Comparison of ENCODE assay signal across 9 cellular contexts in genomic region chr1:32249831-32250525, GRCh38. TPM values are rescaled to one million over a fixed set of nuclear protein-coding genes. Genes with fewer than 3 reads are reported as not detected.
A peak's percentile ranks its signal among the peaks of the same experiment; 100 is the strongest.
DNase-seq lines count a peak whose midpoint lies in the region; ATAC-seq, FAIRE-seq and TF ChIP-seq lines count a peak whose summit lies in the region.
"Had no signal": no experiment of that assay in that cellular context is flagged by ENCODE, and none has a peak within 500 bp of the region (broad histone marks: within the 10 kb centered on the region; RNA-seq: fewer than 3 reads in every experiment).

No MANE protein-coding gene starts in this region.

- no peaks in the 10 kb centered on the region for H3K36me3 ChIP-seq in astrocyte (ENCODE audit: insufficient read depth, low read length)
- H3K36me3 ChIP-seq in muscle layer of duodenum (ENCODE audit: control insufficient read depth in 1 of 2, insufficient read depth in 2 of 2, low read length in 2 of 2), result no peaks in the 10 kb centered on the region
- no peaks in the 10 kb centered on the region for H3K36me3 ChIP-seq in thyroid gland

- peak overlapping the region; percentile 66 for H3K27ac Mint-ChIP-seq in astrocyte (ENCODE audit: unreplicated experiment)

- intact Hi-C loops in thyroid gland (cut with DNase I), result no loop called here

- H3K4me1 ChIP-seq in astrocyte (ENCODE audit: insufficient read depth, low read length), result peaks cover 23% of the 10 kb centered on the region
- H3K4me1 ChIP-seq in muscle layer of duodenum (ENCODE audit: control insufficient read depth in 1 of 2, insufficient read depth in 2 of 2, low read length in 2 of 2), result peaks cover 5 to 12% of the 10 kb centered on the region in 2 donors
- peaks cover 17 to 46% of the 10 kb centered on the region in 2 donors for H3K4me1 ChIP-seq in thyroid gland

- H3K4me3 ChIP-seq in astrocyte (ENCODE audit: insufficient read depth, low read depth, low read length) (no peak overlapping the region), muscle layer of duodenum (ENCODE audit: low read depth in 1 of 2, low read length in 2 of 2) (no peak overlapping the region), thyroid gland (replicated peaks in 1 of 3) (no peak overlapping the region)

- peak; percentile 36 for ATAC-seq in GM18861 (IDR thresholded peaks at IDR 0.05; ENCODE audit: unreplicated experiment)
- peak; percentile 49 for ATAC-seq in HG02981 (IDR thresholded peaks at IDR 0.05; ENCODE audit: unreplicated experiment)
- no peak for ATAC-seq in HG03025 (IDR thresholded peaks at IDR 0.05; ENCODE audit: low FRiP score, unreplicated experiment)

- 47 to 61% methylated on average over 6 to 9 of the region's 9 CpGs for WGBS in thyroid gland, 2 donors

- TF ChIP-seq POLR2A in thyroid gland (IDR thresholded peaks at IDR 0.05), result no peak

- H3K4me2 ChIP-seq in astrocyte (ENCODE audit: low read length), result peak overlapping the region; percentile 53

- H4K20me1 ChIP-seq in astrocyte (ENCODE audit: insufficient read depth, low read length), result no peaks in the 10 kb centered on the region

- no peak for TF ChIP-seq CTCF in astrocyte (IDR thresholded peaks at IDR 0.05; ENCODE audit: insufficient read depth, low read depth, low read length)
- no peak for TF ChIP-seq CTCF in thyroid gland (IDR thresholded peaks at IDR 0.05)

- H3K36me3 Mint-ChIP-seq in astrocyte (ENCODE audit: low read depth, unreplicated experiment), result no peaks in the 10 kb centered on the region

- H3K27ac ChIP-seq in astrocyte (ENCODE audit: low read depth, low read length), result no peak overlapping the region
- H3K27ac ChIP-seq in muscle layer of duodenum (ENCODE audit: low read length), result peak overlapping the region; percentile 45
- H3K27ac ChIP-seq in thyroid gland, result peak overlapping the region; percentile 49 to 79 (median 67)

- H3K27me3 ChIP-seq in astrocyte (ENCODE audit: insufficient read depth, low read length), result no peaks in the 10 kb centered on the region
- H3K27me3 ChIP-seq in muscle layer of duodenum (ENCODE audit: low read depth, low read length), result no peaks in the 10 kb centered on the region
- no peaks in the 10 kb centered on the region for H3K27me3 ChIP-seq in thyroid gland

- H3K79me2 ChIP-seq in astrocyte (ENCODE audit: insufficient read depth, low read length), result no peaks in the 10 kb centered on the region

- H3K9me3 ChIP-seq in astrocyte (ENCODE audit: insufficient read depth, low read depth, low read length), result no peaks in the 10 kb centered on the region
- no peaks in the 10 kb centered on the region for H3K9me3 ChIP-seq in muscle layer of duodenum (ENCODE audit: control insufficient read depth in 1 of 2, low read length in 2 of 2)
- no peaks in the 10 kb centered on the region for H3K9me3 ChIP-seq in thyroid gland

- H3K4me3 Mint-ChIP-seq in astrocyte (ENCODE audit: unreplicated experiment), result no peak overlapping the region

- DNase-seq in T-helper 1 cell, result peak; percentile 61 to 93 (median 76)
- DNase-seq in astrocyte (ENCODE audit: low read depth), result no peak
- peak; percentile 23 to 41 for DNase-seq in thyroid gland
- DNase-seq in anterior cingulate cortex (lab: John Stamatoyannopoulos, UW), result no peak

- no peak overlapping the region for H3K9ac ChIP-seq in astrocyte (ENCODE audit: low read length)

- H3K27me3 Mint-ChIP-seq in astrocyte (ENCODE audit: low read depth, unreplicated experiment), result peaks cover 12% of the 10 kb centered on the region

- no peak for FAIRE-seq in astrocyte (lab: Jason Lieb, UNC)

- H2AFZ ChIP-seq in astrocyte (ENCODE audit: low read depth, low read length), result peak overlapping the region; percentile 43

- H3K4me1 Mint-ChIP-seq in astrocyte (ENCODE audit: low read depth, unreplicated experiment), result peaks cover 10% of the 10 kb centered on the region

- H3K9me3 Mint-ChIP-seq in astrocyte (ENCODE audit: unreplicated experiment), result peaks cover 2% of the 10 kb centered on the region

RNA-seq across cellular contexts. Expression of gene LCK, which starts 1.1 kb away (rescaled TPM):
- total RNA-seq in astrocyte (0.30 TPM in 1 of 2 replicates, not detected in the other), thyroid gland (1 to 10 TPM; 2.2 to 4.0 (median 3.5) TPM)
- total RNA-seq: temporal lobe had no signal

RNA-seq across cellular contexts. Expression of gene FAM167B, which starts 3.0 kb away (rescaled TPM):
- total RNA-seq in astrocyte, result 0.64 and 0.75 TPM in 2 replicates
- total RNA-seq in thyroid gland, result 1 to 10 TPM; 3.6 to 5.6 (median 4.1) TPM

RNA-seq across cellular contexts. Expression of gene EIF3I, which starts 27.8 kb away (rescaled TPM):
- total RNA-seq in astrocyte, result 173 and 184 TPM in 2 replicates
- 100 to 1,000 TPM; 193 to 383 (median 216) TPM for total RNA-seq in thyroid gland

RNA-seq across cellular contexts. Expression of gene TMEM234, which starts 27.8 kb away (rescaled TPM):
- total RNA-seq in astrocyte, result 16.7 and 17.3 TPM in 2 replicates
- total RNA-seq in thyroid gland, result 10 to 100 TPM; 38.4 to 52.8 (median 39.2) TPM

RNA-seq across cellular contexts. Expression of gene DCDC2B, which starts 41.1 kb away (rescaled TPM):
- total RNA-seq in astrocyte (not detected in 2 replicates), thyroid gland (not detected)
- total RNA-seq: temporal lobe had no signal

Comparison
In these comparisons a context has a peak if more than half of its experiments do, and no peak if none do; other contexts are left out.
1. DNase-seq: peak in T-helper 1 cell (5 of 5) and thyroid gland (2 of 2); none in astrocyte (single experiment) and anterior cingulate cortex (0 of 58).